Comparison of ENCODE assay signal across 2 cellular contexts in the genomic region with DNA sequence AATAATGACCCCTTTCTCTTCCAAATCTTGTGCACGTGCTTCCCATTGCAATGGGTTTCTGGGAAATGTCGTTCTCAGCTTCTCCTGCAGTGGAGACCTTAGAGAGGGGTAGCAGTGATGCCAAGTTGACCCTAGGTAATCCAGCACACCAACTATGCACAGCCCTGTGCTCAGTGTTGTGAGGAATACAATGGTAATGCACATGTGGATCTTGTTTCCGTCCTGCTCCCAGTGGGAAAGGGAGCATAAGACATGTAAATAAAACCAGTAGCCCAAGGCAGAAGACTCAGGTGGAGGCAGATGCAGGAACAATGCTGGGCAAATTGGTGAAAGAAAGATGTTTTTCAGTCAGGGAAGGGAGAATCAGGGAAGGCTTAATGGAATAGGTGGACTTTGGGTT. TPM values are rescaled to one million over a fixed set of nuclear protein-coding genes. Genes with fewer than 3 reads are reported as not detected.
"Had no signal": no experiment of that assay in that cellular context is flagged by ENCODE, and none has a peak within 500 bp of the region (broad histone marks: within the 10 kb centered on the region; RNA-seq: fewer than 3 reads in every experiment).

No MANE protein-coding gene starts in this region.

RNA-seq across cellular contexts. Expression of a gene that starts 38.7 kb away (rescaled TPM):
- total RNA-seq: PC-9, SK-MEL-5 had no signal
